In the genomic region with DNA sequence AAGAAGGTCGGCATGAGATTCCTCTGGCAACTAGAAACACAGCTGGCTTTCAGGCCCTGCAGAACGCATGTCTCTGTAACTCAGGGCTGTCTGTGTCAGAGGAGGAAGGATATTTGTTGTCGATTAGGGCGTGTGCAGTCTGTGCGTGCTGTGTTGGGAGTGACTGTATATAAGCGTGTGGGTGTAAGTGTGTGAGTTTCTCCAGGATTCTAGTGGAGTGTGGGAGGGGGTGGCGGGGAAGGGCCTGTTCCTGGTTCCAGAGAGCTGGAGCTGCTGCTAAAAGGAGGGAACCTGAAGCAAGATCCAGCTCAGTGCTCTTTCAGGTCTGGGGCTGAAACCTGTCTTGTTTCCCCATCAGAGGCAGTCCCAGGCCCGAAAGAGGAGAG, we compare ENCODE assay signal across 12 cellular contexts.
A peak's percentile ranks its signal among the peaks of the same experiment; 100 is the strongest.
DNase-seq lines count a peak whose midpoint lies in the region; ATAC-seq and TF ChIP-seq lines count a peak whose summit lies in the region.
"Had no signal": no experiment of that assay in that cellular context is flagged by ENCODE, and none has a peak within 500 bp of the region (broad histone marks: within the 10 kb centered on the region; RNA-seq: fewer than 3 reads in every experiment).

No MANE protein-coding gene starts in this region.

- peak overlapping the region; percentile 80 for H3K27ac Mint-ChIP-seq in HFFc6
- H3K27ac Mint-ChIP-seq: CD4-positive, alpha-beta memory T cell; mesothelial cell of epicardium had no signal

- H3K9me3 ChIP-seq in duodenal mucosa (ENCODE audit: control insufficient read depth in 1 of 2, low read length in 2 of 2) (no peaks in the 10 kb centered on the region), left lung (no peaks in the 10 kb centered on the region), stomach (no peaks in the 10 kb centered on the region)

- H3K4me1 ChIP-seq in duodenal mucosa (ENCODE audit: control insufficient read depth in 1 of 2, insufficient read depth in 2 of 2, low read length in 2 of 2) (peaks cover 16 to 21% of the 10 kb centered on the region in 2 donors), left lung (peaks cover 0 to 6% of the 10 kb centered on the region in 2 donors), stomach (peaks cover 8 to 18% (median 11%) of the 10 kb centered on the region in 4 donors)

- H3K4me1 Mint-ChIP-seq in HFFc6 (ENCODE audit: low read depth): peaks cover 41% of the 10 kb centered on the region
- H3K4me1 Mint-ChIP-seq: CD4-positive, alpha-beta memory T cell had no signal

- no peaks in the 10 kb centered on the region for H3K36me3 ChIP-seq in duodenal mucosa (ENCODE audit: control insufficient read depth in 1 of 2, insufficient read depth in 2 of 2, low read length in 2 of 2)
- no peaks in the 10 kb centered on the region for H3K36me3 ChIP-seq in left lung
- no peaks in the 10 kb centered on the region for H3K36me3 ChIP-seq in stomach

- intact Hi-C loops in left lung (cut with DNase I) (loop anchor here in 1 of 2 donors (2.0 kb wide), 1 partner anchor 161 kb away; no protein-coding TSS in a partner anchor), stomach (cut with DNase I; ENCODE audit: low total_unique reads) (loop anchor here (5.0 to 10.0 kb wide), 2 partner anchors 73 to 161 kb away; a partner anchor contains a TSS)

- peak overlapping the region; percentile 19 for H3K4me3 Mint-ChIP-seq in HFFc6
- H3K4me3 Mint-ChIP-seq: CD4-positive, alpha-beta memory T cell; mesothelial cell of epicardium had no signal

- H3K27ac ChIP-seq in duodenal mucosa (ENCODE audit: low read depth, low read length) (peak overlapping the region; percentile 34), left lung (no peak overlapping the region), stomach (peak overlapping the region; percentile 61 to 79 (median 69))

- peak; percentile 48 for DNase-seq in HFFc6
- DNase-seq in left lung: no peak
- peak; percentile 48 for DNase-seq in stomach
- no peak for DNase-seq in NCI-H446 (lab: John Stamatoyannopoulos, UW)
- no peak for DNase-seq in DMS79 treated with DMSO at 0.1 percent for 48 hours (lab: John Stamatoyannopoulos, UW)
- DNase-seq in stimulated activated CD4-positive, alpha-beta T cell treated with anti-CD3 and anti-CD28 coated beads, Interleukin-2, amount 100 ng/mL, for 24 hours: no peak
- DNase-seq: activated gamma-delta T cell treated with Interleukin-2 at 50 U/mL for 16 hours; CD4-positive, alpha-beta memory T cell; NCI-H1436 had no signal

- H3K4me3 ChIP-seq in duodenal mucosa (ENCODE audit: low read depth in 1 of 2, low read length in 2 of 2) (no peak overlapping the region), left lung (no peak overlapping the region), stomach (no peak overlapping the region)

- H3K27me3 ChIP-seq in duodenal mucosa (ENCODE audit: control insufficient read depth in 1 of 2, insufficient read depth in 2 of 2, low read length in 2 of 2) (no peaks in the 10 kb centered on the region), left lung (peaks cover 0 to 11% of the 10 kb centered on the region in 2 donors), stomach (no peaks in the 10 kb centered on the region)

- peak overlapping the region; percentile 28 to 63 for H3K9ac ChIP-seq in duodenal mucosa (ENCODE audit: low read depth in 1 of 2, low read length in 2 of 2)

- 37 to 64% (median 48%) methylated on average over 8 of the region's 8 CpGs for WGBS in stomach, 5 donors

- TF ChIP-seq POLR2A in stomach (IDR thresholded peaks at IDR 0.05): no peak

- H3K36me3 Mint-ChIP-seq in HFFc6 (ENCODE audit: low read depth): no peaks in the 10 kb centered on the region
- H3K36me3 Mint-ChIP-seq: CD4-positive, alpha-beta memory T cell; mesothelial cell of epicardium had no signal

- peak; percentile 58 for ATAC-seq in left lung
- no peak for ATAC-seq in GM21825 (IDR thresholded peaks at IDR 0.05; ENCODE audit: unreplicated experiment)

- TF ChIP-seq EP300 in stomach (IDR thresholded peaks at IDR 0.05): no peak

- no peaks in the 10 kb centered on the region for H3K9me3 Mint-ChIP-seq in HFFc6
- H3K9me3 Mint-ChIP-seq: mesothelial cell of epicardium had no signal

- H3K27me3 Mint-ChIP-seq in HFFc6 (ENCODE audit: insufficient read depth): no peaks in the 10 kb centered on the region; the same call in none of the 2 replicates

- TF ChIP-seq CTCF in HFFc6 (IDR thresholded peaks at IDR 0.05) (no peak), left lung (IDR thresholded peaks at IDR 0.05) (no peak), stomach (IDR thresholded peaks at IDR 0.05) (no peak)

Comparison
In these comparisons a context has a peak if more than half of its experiments do, and no peak if none do; other contexts are left out.
1. DNase-seq: peak in HFFc6 (single experiment) and stomach (single experiment); none in left lung (0 of 2), NCI-H446 (0 of 2), DMS79 treated with DMSO at 0.1 percent for 48 hours (single experiment) and stimulated activated CD4-positive, alpha-beta T cell treated with anti-CD3 and anti-CD28 coated beads, Interleukin-2, amount 100 ng/mL, for 24 hours (0 of 2).
2. H3K27ac ChIP-seq: peak in duodenal mucosa (single experiment) and stomach (5 of 5); none in left lung (0 of 2).